ENCODE assay signal across 1 cellular context in genomic region chr10:71268247-71268691, GRCh38.
TF ChIP-seq lines count a peak whose summit lies in the region.

No MANE protein-coding gene starts in this region.

TF ChIP-seq in GM23338, 12 proteins besides CTCF, POLR2A, EP300 and RAD21 (continued from another document):
- TF ChIP-seq REST (IDR thresholded peaks at IDR 0.05; ENCODE audit: unreplicated experiment) (no peak), EZH2 (IDR thresholded peaks at IDR 0.05; ENCODE audit: low read depth, unreplicated experiment) (no peak)
